ENCODE assay signal across 8 cellular contexts in the genomic region with DNA sequence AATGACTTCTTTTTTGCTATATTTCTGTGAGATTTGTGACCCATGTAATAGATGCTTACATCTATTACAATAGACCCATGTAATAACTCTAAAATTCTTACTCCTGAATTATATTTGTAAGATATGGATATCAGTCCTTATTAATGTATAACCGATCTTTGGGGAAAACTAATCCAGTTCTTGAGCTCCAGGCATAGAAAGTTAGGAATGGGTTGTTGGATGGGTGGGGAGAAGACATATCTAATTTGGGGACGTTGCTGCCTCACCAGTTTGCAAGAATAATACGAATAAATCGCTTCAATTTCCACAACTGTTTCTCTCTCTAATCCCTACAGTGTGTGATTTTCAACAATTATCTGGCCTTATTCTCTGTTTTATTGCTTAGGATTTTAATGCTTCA. TPM values are rescaled to one million over a fixed set of nuclear protein-coding genes. Genes with fewer than 3 reads are reported as not detected.
"Had no signal": no experiment of that assay in that cellular context is flagged by ENCODE, and none has a peak within 500 bp of the region (broad histone marks: within the 10 kb centered on the region; RNA-seq: fewer than 3 reads in every experiment).

No MANE protein-coding gene starts in this region.

- DNase-seq: H9, HCEC 1CT had no signal

- H2AFZ ChIP-seq: GM23338 had no signal

- H3K4me3 ChIP-seq: GM23338 had no signal

- H3K4me2 ChIP-seq: GM23338 had no signal

- ATAC-seq: GM23338, HepG2 had no signal

- H3K27ac ChIP-seq: HL-60 had no signal

- FAIRE-seq: H1, H54, HepG2 had no signal

RNA-seq across cellular contexts. Expression of gene CAVIN2, which starts 13.5 kb away (rescaled TPM):
- total RNA-seq: H1, H9, HT1080 had no signal
